16 cellular contexts compared by ENCODE assay signal in the genomic region with DNA sequence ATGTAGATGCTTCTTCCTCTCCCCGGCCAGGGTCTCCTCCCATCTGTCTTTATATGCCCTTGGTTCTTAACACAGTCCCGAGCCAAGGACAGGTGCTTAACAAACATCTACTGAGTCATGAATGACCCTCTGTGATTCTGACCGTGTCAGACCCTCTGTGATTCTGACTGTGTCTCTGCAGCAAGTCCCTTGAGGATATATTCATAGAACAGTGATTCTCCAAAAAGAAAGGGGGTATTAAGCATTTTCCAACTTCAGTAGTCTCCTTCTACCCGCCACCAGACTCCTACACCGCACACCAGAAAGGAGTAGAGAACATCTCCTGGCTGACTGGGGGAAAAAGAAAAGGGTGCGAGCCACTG. TPM values are rescaled to one million over a fixed set of nuclear protein-coding genes. Genes with fewer than 3 reads are reported as not detected.
DNase-seq lines count a peak whose midpoint lies in the region; ATAC-seq, FAIRE-seq and TF ChIP-seq lines count a peak whose summit lies in the region.
"Had no signal": no experiment of that assay in that cellular context is flagged by ENCODE, and none has a peak within 500 bp of the region (broad histone marks: within the 10 kb centered on the region; RNA-seq: fewer than 3 reads in every experiment).

No MANE protein-coding gene starts in this region.

- H3K79me2 ChIP-seq in PC-3 (ENCODE audit: low read length) = peaks cover 44% of the 10 kb centered on the region

- no peaks in the 10 kb centered on the region for H4K20me1 ChIP-seq in PC-3 (ENCODE audit: low read length)

- no peaks in the 10 kb centered on the region for H3K36me3 ChIP-seq in PC-3 (ENCODE audit: low read depth, low read length)
- H3K36me3 ChIP-seq in skeletal muscle satellite cell (ENCODE audit: insufficient read depth, low read length) = no peaks in the 10 kb centered on the region

- TF ChIP-seq POLR2A in A549 (IDR thresholded peaks at IDR 0.05; ENCODE audit: low read length) (no peak), lower leg skin (IDR thresholded peaks at IDR 0.05) (no peak)

- H3K4me1 ChIP-seq in A549 (peaks cover 65% of the 10 kb centered on the region), PC-3 (ENCODE audit: insufficient read depth, low read length) (peaks cover 61% of the 10 kb centered on the region), skeletal muscle satellite cell (ENCODE audit: control insufficient read depth, insufficient read depth, low read length) (peaks cover 58% of the 10 kb centered on the region)

- H3K4me2 ChIP-seq in A549 (peak overlapping the region; percentile 75), PC-3 (ENCODE audit: low read length) (peak overlapping the region; percentile 77), skeletal muscle satellite cell (ENCODE audit: low read length) (peak overlapping the region; percentile 68)

- intact Hi-C loops in PC-3 (cut with micrococcal nuclease) = no loop called here
- intact Hi-C loops in lower leg skin (cut with DNase I; ENCODE audit: low total_unique reads) = no loop called here

- H3K27ac ChIP-seq in A549 = peak overlapping the region; percentile 72 to 83; a peak in 5 of 6 replicates
- no peak overlapping the region for H3K27ac ChIP-seq in PC-3 (ENCODE audit: low read length)

- H2AFZ ChIP-seq in PC-3 (ENCODE audit: low read length) = no peak overlapping the region

- ATAC-seq in A549 = peak in 1 of 2 experiments; percentile 29; a peak in 3 of 6 replicates
- ATAC-seq in PC-3 = no peak
- ATAC-seq: body of pancreas, HCT116 had no signal

- CTCF ChIA-PET in A549 (lab: Yijun Ruan, JAX) = no interaction called here
- CTCF ChIA-PET in PC-3 (lab: Charles Lee) = no interaction called here

- H3F3A ChIP-seq in PC-3 (ENCODE audit: low read length, unreplicated experiment) = no peaks in the 10 kb centered on the region

- TF ChIP-seq RAD21 in A549 (conservative IDR thresholded peaks at IDR 0.05 in 1 of 2, IDR thresholded peaks at IDR 0.05 in 1 of 2) = no peak

- H3K9ac ChIP-seq in PC-3 (ENCODE audit: low read length) (no peak overlapping the region), skeletal muscle satellite cell (ENCODE audit: low read depth, low read length) (no peak overlapping the region)

- H3K27me3 ChIP-seq in PC-3 (ENCODE audit: low read length) (no peaks in the 10 kb centered on the region), skeletal muscle satellite cell (ENCODE audit: control insufficient read depth, insufficient read depth, low read length) (no peaks in the 10 kb centered on the region)
- H3K27me3 ChIP-seq: body of pancreas had no signal

- no peak for DNase-seq in A549 (ENCODE audit: low read depth in 1 of 2, low spot score in 1 of 2)
- no peak for DNase-seq in PC-3
- DNase-seq in islet precursor cell = peak; percentile 35
- no peak for DNase-seq in activated naive CD4-positive, alpha-beta T cell treated with anti-CD3 and anti-CD28 coated beads, Interleukin-2, amount 50 U/mL, for 16 hours
- no peak for DNase-seq in lower leg skin (ENCODE audit: low spot score in 2 of 2)
- DNase-seq in NCI-H146 (lab: John Stamatoyannopoulos, UW) = no peak
- no peak for DNase-seq in NCI-H2081 (lab: John Stamatoyannopoulos, UW)
- DNase-seq: activated CD4-positive, alpha-beta T cell treated with anti-CD3 and anti-CD28 coated beads, Interleukin-2, amount 50 U/mL, for 48 hours; activated naive CD4-positive, alpha-beta T cell treated with Interleukin-2 at 50 U/mL for 16 hours; activated T-cell treated with anti-CD3 and anti-CD28 coated beads for 4 hours; COR-L47; left ventricle myocardium superior; NCI-H187 treated with DMSO at 0.1 percent for 48 hours had no signal

- no peak for TF ChIP-seq CTCF in A549 (IDR thresholded peaks at IDR 0.05)
- no peak for TF ChIP-seq CTCF in PC-3 (conservative IDR thresholded peaks at IDR 0.05; ENCODE audit: low read depth, low read length)
- TF ChIP-seq CTCF in lower leg skin (IDR thresholded peaks at IDR 0.05) = no peak

- peak overlapping the region; percentile 3; the same call in 1 of the 3 replicates for H3K4me3 ChIP-seq in A549
- H3K4me3 ChIP-seq in PC-3 (ENCODE audit: low read length) = no peak overlapping the region
- H3K4me3 ChIP-seq in skeletal muscle satellite cell (ENCODE audit: low read length) = no peak overlapping the region
- no peak overlapping the region for H3K4me3 ChIP-seq in lower leg skin (ENCODE audit: low read depth, poor library complexity, severe bottlenecking)
- H3K4me3 ChIP-seq: body of pancreas had no signal

- BruUV-seq in PC-3 (replicated peaks; lab: Mats Ljungman, UMichigan) = no TSS peak

- WGBS in A549 (ENCODE audit: missing lambda C conversion rate) = 67% methylated on average over 6 of the region's 6 CpGs
- WGBS in lower leg skin, 2 donors = 91 to 93% methylated on average over 6 of the region's 6 CpGs

- TF ChIP-seq EP300 in A549 (IDR thresholded peaks at IDR 0.05) = no peak

- POLR2A ChIA-PET in A549 (lab: Yijun Ruan, JAX) (no interaction called here), PC-3 (lab: Charles Lee; ENCODE audit: unreplicated experiment) (no interaction called here)

- H3K9me3 ChIP-seq in A549 (no peaks in the 10 kb centered on the region), PC-3 (ENCODE audit: low read length) (no peaks in the 10 kb centered on the region), skeletal muscle satellite cell (replicated peaks; ENCODE audit: low read length) (no peaks in the 10 kb centered on the region)
- H3K9me3 ChIP-seq: body of pancreas had no signal

- H3K9me2 ChIP-seq in PC-3 (replicated peaks; ENCODE audit: low read length) = no peaks in the 10 kb centered on the region

- FAIRE-seq in A549 (lab: Jason Lieb, UNC) = no peak

TF ChIP-seq in A549, 52 proteins besides CTCF, POLR2A, EP300 and RAD21:
- no peak for TF ChIP-seq HEYL (CRISPR knock-in tag; IDR thresholded peaks at IDR 0.05)
- TF ChIP-seq HOXB13 (CRISPR knock-in tag; IDR thresholded peaks at IDR 0.05; ENCODE audit: low read depth) = no peak
- no peak for TF ChIP-seq CHD4 (IDR thresholded peaks at IDR 0.05; ENCODE audit: borderline replicate concordance)
- TF ChIP-seq NR3C1 (IDR thresholded peaks at IDR 0.05) = no peak
- TF ChIP-seq HOXA7 (CRISPR knock-in tag; IDR thresholded peaks at IDR 0.05) = no peak
- no peak for TF ChIP-seq FOXS1 (CRISPR knock-in tag; IDR thresholded peaks at IDR 0.05)
- no peak for TF ChIP-seq HOXB5 (CRISPR knock-in tag; IDR thresholded peaks at IDR 0.05)
- TF ChIP-seq RFX5 (IDR thresholded peaks at IDR 0.05) = no peak
- TF ChIP-seq KDM5A (IDR thresholded peaks at IDR 0.05) = no peak

RNA-seq across cellular contexts. Expression of gene ACSL1, which starts 13.6 kb away (rescaled TPM):
- polyA plus RNA-seq in A549 (2011; rRNA removed) (12.4 and 14.7 TPM in 2 replicates), A549 (2017; fragmentation: RNase III; extraction: RNeasy Plus Mini Kit Qiagen cat#74134 plus additional on column Dnase treatment) (9.4 to 10.7 TPM (median 10.0 TPM) in 3 replicates)
- 4.3 and 4.8 TPM in 2 replicates for polyA plus RNA-seq in A549 (2012; cell fraction: cytosol; rRNA removed)
- 4.1 and 6.0 TPM in 2 replicates for polyA plus RNA-seq in A549 (2012; cell fraction: nucleus; rRNA removed)
- polyA minus RNA-seq in A549 (2011; rRNA and poly(A)+ RNA removed) = 16.0 and 18.6 TPM in 2 replicates
- total RNA-seq in PC-3 (2014; rRNA removed) (20.0 and 22.9 TPM in 2 replicates), lower leg skin (100 to 1,000 TPM; 190 to 308 (median 266) TPM)
- 64.6 and 89.6 TPM in 2 replicates for total RNA-seq in skeletal muscle satellite cell (2012; rRNA removed)
